ENCODE assay signal across 22 cellular contexts in genomic region chr4:156503119-156503518, GRCh38.
"Had no signal": no experiment of that assay in that cellular context is flagged by ENCODE, and none has a peak within 500 bp of the region (broad histone marks: within the 10 kb centered on the region; RNA-seq: fewer than 3 reads in every experiment).

No MANE protein-coding gene starts in this region.

- H3K9me3 ChIP-seq: neutrophil, psoas muscle, right lobe of liver, suprapubic skin, tibial artery, upper lobe of left lung, uterus had no signal

- H3K27me3 ChIP-seq: foreskin keratinocyte, neutrophil, right lobe of liver, suprapubic skin, tibial artery, upper lobe of left lung, uterus had no signal

- H3K36me3 Mint-ChIP-seq: immature natural killer cell; naive thymus-derived CD4-positive, alpha-beta T cell; stimulated activated effector memory CD8-positive, alpha-beta T cell treated with anti-CD3 and anti-CD28 coated beads, Interleukin-12 subunit alpha, Interleukin-12 subunit beta, amount 100 ng/mL, for 72 hours had no signal

- H3K4me3 Mint-ChIP-seq: dendritic cell treated with granulocyte-macrophage colony-stimulating factor and Interleukin-4, amounts not matched to agents 40 ng/mL and 50 ng/mL, for 4 days; effector memory CD8-positive, alpha-beta T cell; immature natural killer cell; naive thymus-derived CD4-positive, alpha-beta T cell; nephron progenitor cell; stimulated activated effector memory CD8-positive, alpha-beta T cell treated with anti-CD3 and anti-CD28 coated beads, Interleukin-12 subunit alpha, Interleukin-12 subunit beta, amount 100 ng/mL, for 72 hours had no signal

- ATAC-seq: effector memory CD8-positive, alpha-beta T cell; foreskin keratinocyte; left colon; naive thymus-derived CD4-positive, alpha-beta T cell; psoas muscle; stimulated activated effector memory CD8-positive, alpha-beta T cell treated with anti-CD3 and anti-CD28 coated beads, Interleukin-12 subunit alpha, Interleukin-12 subunit beta, amount 100 ng/mL, for 72 hours; stimulated activated naive CD8-positive, alpha-beta T cell treated with anti-CD3 and anti-CD28 coated beads, Interleukin-15, Interleukin-2, amounts not matched to agents 100 U/mL and 50 U/mL, for 24 hours had no signal

- H3K4me1 ChIP-seq: foreskin keratinocyte, psoas muscle, right lobe of liver, suprapubic skin, upper lobe of left lung, uterus had no signal

- H3K27ac Mint-ChIP-seq: dendritic cell treated with granulocyte-macrophage colony-stimulating factor and Interleukin-4, amounts not matched to agents 40 ng/mL and 50 ng/mL, for 4 days; effector memory CD8-positive, alpha-beta T cell; immature natural killer cell; naive thymus-derived CD4-positive, alpha-beta T cell; nephron progenitor cell; stimulated activated effector memory CD8-positive, alpha-beta T cell treated with anti-CD3 and anti-CD28 coated beads, Interleukin-12 subunit alpha, Interleukin-12 subunit beta, amount 100 ng/mL, for 72 hours had no signal

- H3K4me3 ChIP-seq: psoas muscle, right lobe of liver, suprapubic skin, tibial artery, upper lobe of left lung, uterus had no signal

- H3K27me3 Mint-ChIP-seq: dendritic cell treated with granulocyte-macrophage colony-stimulating factor and Interleukin-4, amounts not matched to agents 40 ng/mL and 50 ng/mL, for 4 days; effector memory CD8-positive, alpha-beta T cell; naive thymus-derived CD4-positive, alpha-beta T cell had no signal

- H3K4me1 Mint-ChIP-seq: immature natural killer cell; naive thymus-derived CD4-positive, alpha-beta T cell; stimulated activated effector memory CD8-positive, alpha-beta T cell treated with anti-CD3 and anti-CD28 coated beads, Interleukin-12 subunit alpha, Interleukin-12 subunit beta, amount 100 ng/mL, for 72 hours had no signal

- H3K36me3 ChIP-seq: neutrophil, right lobe of liver, suprapubic skin, tibial artery, upper lobe of left lung, uterus had no signal

- H3K27ac ChIP-seq: foreskin keratinocyte, neutrophil, psoas muscle, right lobe of liver, suprapubic skin, tibial artery, upper lobe of left lung, uterus had no signal

- DNase-seq: effector memory CD8-positive, alpha-beta T cell; erythroblast; foreskin keratinocyte; immature natural killer cell; kidney; left colon; mesendoderm; naive thymus-derived CD4-positive, alpha-beta T cell; nephron progenitor cell; psoas muscle; retina; right lobe of liver; stimulated activated CD4-positive, alpha-beta T cell treated with anti-CD3 and anti-CD28 coated beads, Interleukin-4, amount 100 ng/mL, for 1 hour; stimulated activated CD8-positive, alpha-beta memory T cell treated with anti-CD3 and anti-CD28 coated beads, Interleukin-4, amount 100 ng/mL, for 48 hours; stimulated activated naive CD8-positive, alpha-beta T cell treated with anti-CD3 and anti-CD28 coated beads, Interleukin-15, Interleukin-2, amounts not matched to agents 100 U/mL and 50 U/mL, for 24 hours; tibial artery; upper lobe of left lung; uterus had no signal
